In genomic region chr9:73151653-73152382, GRCh38 we compare ENCODE assay signal across 1 cellular context.
TF ChIP-seq lines count a peak whose summit lies in the region.

Gene ANXA1 (plus strand): TSS chr9:73151865. CDS start chr9:73158536, 6,671 bp downstream.

TF ChIP-seq in GM23338, 12 proteins besides CTCF, POLR2A, EP300 and RAD21 (continued from another document):
- TF ChIP-seq ZNF462 (CRISPR knock-in tag; IDR thresholded peaks at IDR 0.05) = no peak
- TF ChIP-seq POLR2AphosphoS5 (IDR thresholded peaks at IDR 0.05; ENCODE audit: low read depth) = no peak
